Comparison of ENCODE assay signal across 28 cellular contexts in genomic region chr11:39569784-39570183, GRCh38.
"Had no signal": no experiment of that assay in that cellular context is flagged by ENCODE, and none has a peak within 500 bp of the region (broad histone marks: within the 10 kb centered on the region; RNA-seq: fewer than 3 reads in every experiment).

No MANE protein-coding gene starts in this region.

- H3K36me3 ChIP-seq: MG63 had no signal

- H3K4me1 Mint-ChIP-seq: activated CD4-positive, alpha-beta T cell treated with anti-CD3 and anti-CD28 coated beads for 36 hours; activated CD4-positive, alpha-beta T cell treated with anti-CD3 and anti-CD28 coated beads, Interleukin-2, amount 10 ng/mL, durations not matched to agents 7 days and 5 days; activated naive CD8-positive, alpha-beta T cell treated with anti-CD3 and anti-CD28 coated beads, Interleukin-2, amount 50 U/mL, for 24 hours had no signal

- H3K27ac ChIP-seq: PC-9, RWPE1 had no signal

- H3K4me3 ChIP-seq: MG63, PC-9 had no signal

- H3K36me3 Mint-ChIP-seq: brain had no signal

- H3K27ac Mint-ChIP-seq: activated CD4-positive, alpha-beta T cell treated with anti-CD3 and anti-CD28 coated beads for 36 hours; activated CD4-positive, alpha-beta T cell treated with anti-CD3 and anti-CD28 coated beads, Interleukin-2, amount 10 ng/mL, durations not matched to agents 7 days and 5 days; activated CD8-positive, alpha-beta T cell treated with anti-CD3 and anti-CD28 coated beads, Interleukin-2, amount 10 ng/mL, durations not matched to agents 7 days and 5 days; activated naive CD4-positive, alpha-beta T cell treated with anti-CD3 and anti-CD28 coated beads for 36 hours; activated naive CD4-positive, alpha-beta T cell treated with anti-CD3 and anti-CD28 coated beads, Interleukin-2, amount 50 U/mL, for 72 hours; activated naive CD8-positive, alpha-beta T cell treated with anti-CD3 and anti-CD28 coated beads, Interleukin-2, amount 50 U/mL, for 24 hours; activated T-cell treated with anti-CD3 and anti-CD28 coated beads, Interleukin-2, amount 50 U/mL, for 24 hours; activated T-helper 2 cell treated with anti-CD3 and anti-CD28 coated beads, Interferon-gamma antibody, Interleukin-2, Interleukin-4, amounts not matched to agents 10 μg/mL and 5 μg/mL and 100 μg/mL, durations not matched to agents 14 hours and 24 hours and 36 hours; T-helper 2 cell treated with Interferon-gamma antibody and Interleukin-4, amounts not matched to agents 5 μg/mL and 100 μg/mL, for 36 hours had no signal

- H2AFZ ChIP-seq: PC-9 had no signal

- DNase-seq: activated CD4-positive, alpha-beta T cell treated with anti-CD3 and anti-CD28 coated beads for 36 hours; activated CD4-positive, alpha-beta T cell treated with anti-CD3 and anti-CD28 coated beads, Interleukin-2, amount 10 ng/mL, durations not matched to agents 7 days and 5 days; activated CD4-positive, alpha-beta T cell treated with anti-CD3 and anti-CD28 coated beads, Interleukin-2, amount 50 U/mL, for 48 hours; activated CD8-positive, alpha-beta T cell treated with anti-CD3 and anti-CD28 coated beads, Interleukin-2, amount 10 ng/mL, durations not matched to agents 7 days and 5 days; activated gamma-delta T cell treated with Interleukin-2 at 50 U/mL for 16 hours; activated naive CD4-positive, alpha-beta T cell treated with anti-CD3 and anti-CD28 coated beads for 36 hours; activated naive CD8-positive, alpha-beta T cell treated with anti-CD3 and anti-CD28 coated beads, Interleukin-2, amount 50 U/mL, for 24 hours; activated T-cell treated with anti-CD3 and anti-CD28 coated beads, Interleukin-2, amount 50 U/mL, for 24 hours; Kasumi-1; KG1; MG63; MV-4-11; NCI-H1092; NCI-H1436 treated with DMSO at 0.1 percent for 48 hours; NCI-H1694 treated with DMSO at 0.1 percent for 48 hours; NCI-H2029; NCI-H510A; NCI-H526; NCI-H748 treated with DMSO at 0.1 percent for 48 hours; NK-92 treated with Interleukin-12 subunit alpha and Interleukin-12 subunit beta, amount 100 ng/mL, for 24 hours; PC-9; SIG-M5 had no signal

- H3K27me3 ChIP-seq: MG63 had no signal

- H3K4me2 ChIP-seq: PC-9 had no signal

- H3K4me3 Mint-ChIP-seq: activated CD4-positive, alpha-beta T cell treated with anti-CD3 and anti-CD28 coated beads for 36 hours; activated CD4-positive, alpha-beta T cell treated with anti-CD3 and anti-CD28 coated beads, Interleukin-2, amount 10 ng/mL, durations not matched to agents 7 days and 5 days; activated CD8-positive, alpha-beta T cell treated with anti-CD3 and anti-CD28 coated beads, Interleukin-2, amount 10 ng/mL, durations not matched to agents 7 days and 5 days; activated naive CD4-positive, alpha-beta T cell treated with anti-CD3 and anti-CD28 coated beads for 36 hours; activated naive CD8-positive, alpha-beta T cell treated with anti-CD3 and anti-CD28 coated beads, Interleukin-2, amount 50 U/mL, for 24 hours; activated T-cell treated with anti-CD3 and anti-CD28 coated beads, Interleukin-2, amount 50 U/mL, for 24 hours; brain; T-helper 2 cell treated with Interferon-gamma antibody and Interleukin-4, amounts not matched to agents 5 μg/mL and 100 μg/mL, for 36 hours had no signal

- H3K27me3 Mint-ChIP-seq: activated CD4-positive, alpha-beta T cell treated with anti-CD3 and anti-CD28 coated beads for 36 hours; activated CD4-positive, alpha-beta T cell treated with anti-CD3 and anti-CD28 coated beads, Interleukin-2, amount 10 ng/mL, durations not matched to agents 7 days and 5 days; activated naive CD8-positive, alpha-beta T cell treated with anti-CD3 and anti-CD28 coated beads, Interleukin-2, amount 50 U/mL, for 24 hours; activated T-cell treated with anti-CD3 and anti-CD28 coated beads, Interleukin-2, amount 50 U/mL, for 24 hours; brain had no signal

- ATAC-seq: activated CD4-positive, alpha-beta T cell treated with anti-CD3 and anti-CD28 coated beads for 36 hours; activated CD8-positive, alpha-beta T cell treated with anti-CD3 and anti-CD28 coated beads, Interleukin-2, amount 10 ng/mL, durations not matched to agents 7 days and 5 days; activated naive CD4-positive, alpha-beta T cell treated with anti-CD3 and anti-CD28 coated beads, Interleukin-2, amount 50 U/mL, for 72 hours; activated naive CD8-positive, alpha-beta T cell treated with anti-CD3 and anti-CD28 coated beads, Interleukin-2, amount 50 U/mL, for 24 hours; Right ventricle myocardium inferior had no signal
